17 cellular contexts compared by ENCODE assay signal in the genomic region with DNA sequence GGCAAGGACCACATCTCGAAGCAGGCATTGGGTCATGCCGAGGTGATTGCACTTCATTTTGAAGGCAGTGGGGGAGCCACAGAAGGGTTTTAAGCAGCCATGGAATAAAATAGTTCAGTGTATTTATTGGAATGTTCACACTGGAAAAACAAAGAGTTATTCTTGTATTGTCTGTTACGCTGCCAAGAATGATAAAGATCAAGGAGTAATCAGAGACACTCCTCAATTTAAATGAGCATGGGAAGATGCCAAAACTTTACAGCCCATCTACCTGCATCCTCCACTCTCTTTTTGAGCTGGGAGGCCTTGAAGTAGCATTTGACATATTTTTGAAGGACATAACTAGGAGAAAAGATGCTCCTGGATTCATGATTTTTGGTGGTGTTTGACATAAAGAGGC.
DNase-seq lines count a peak whose midpoint lies in the region; ATAC-seq and TF ChIP-seq lines count a peak whose summit lies in the region.
"Had no signal": no experiment of that assay in that cellular context is flagged by ENCODE, and none has a peak within 500 bp of the region (broad histone marks: within the 10 kb centered on the region; RNA-seq: fewer than 3 reads in every experiment).

No MANE protein-coding gene starts in this region.

- H3K27ac Mint-ChIP-seq in MCF 10A (ENCODE audit: low read depth, unreplicated experiment): no peak overlapping the region
- peak overlapping the region; percentile 96 for H3K27ac Mint-ChIP-seq in activated CD4-positive, alpha-beta memory T cell treated with anti-CD3 and anti-CD28 coated beads for 36 hours
- peak overlapping the region; percentile 81 to 93 for H3K27ac Mint-ChIP-seq in effector memory CD8-positive, alpha-beta T cell
- H3K27ac Mint-ChIP-seq: nephron progenitor cell had no signal

- no peak for TF ChIP-seq CTCF in breast epithelium (IDR thresholded peaks at IDR 0.05)
- TF ChIP-seq CTCF in MCF 10A (IDR thresholded peaks at IDR 0.05; ENCODE audit: unreplicated experiment): no peak

- ATAC-seq in effector memory CD8-positive, alpha-beta T cell (replicated peaks): no peak
- no peak for ATAC-seq in HG02852 (IDR thresholded peaks at IDR 0.05; ENCODE audit: unreplicated experiment)
- ATAC-seq: heart right ventricle had no signal

- H3K36me3 ChIP-seq in breast epithelium: no peaks in the 10 kb centered on the region

- DNase-seq in breast epithelium (ENCODE audit: low spot score in 2 of 2): no peak
- DNase-seq in MCF 10A (ENCODE audit: unreplicated experiment): no peak
- no peak for DNase-seq in activated CD4-positive, alpha-beta memory T cell treated with anti-CD3 and anti-CD28 coated beads for 36 hours
- DNase-seq in effector memory CD8-positive, alpha-beta T cell: no peak
- DNase-seq in putamen (ENCODE audit: low spot score): no peak
- DNase-seq in NCI-H82 treated with DMSO at 0.1 percent for 48 hours (lab: John Stamatoyannopoulos, UW; ENCODE audit: unreplicated experiment): no peak
- no peak for DNase-seq in NCI-H1048 (lab: John Stamatoyannopoulos, UW)
- DNase-seq: activated CD4-positive, alpha-beta T cell treated with anti-CD3 and anti-CD28 coated beads for 48 hours; heart right ventricle; islet precursor cell; NCI-H1930; NCI-H510A; nephron progenitor cell; retina; SHP77 treated with DMSO at 0.1 percent for 48 hours had no signal

- H3K36me3 Mint-ChIP-seq in MCF 10A (ENCODE audit: insufficient read depth, unreplicated experiment): peaks cover 10% of the 10 kb centered on the region
- H3K36me3 Mint-ChIP-seq in activated CD4-positive, alpha-beta memory T cell treated with anti-CD3 and anti-CD28 coated beads for 36 hours: peaks cover 51% of the 10 kb centered on the region
- peaks cover 51% of the 10 kb centered on the region for H3K36me3 Mint-ChIP-seq in effector memory CD8-positive, alpha-beta T cell (ENCODE audit: insufficient read depth)
- H3K36me3 Mint-ChIP-seq: brain had no signal

- peaks cover 14% of the 10 kb centered on the region for H3K4me1 Mint-ChIP-seq in MCF 10A (ENCODE audit: insufficient read depth, unreplicated experiment)
- H3K4me1 Mint-ChIP-seq in activated CD4-positive, alpha-beta memory T cell treated with anti-CD3 and anti-CD28 coated beads for 36 hours (ENCODE audit: low read depth): peaks cover 98% of the 10 kb centered on the region
- peaks cover 80 to 97% of the 10 kb centered on the region in 2 donors for H3K4me1 Mint-ChIP-seq in effector memory CD8-positive, alpha-beta T cell (ENCODE audit: low read depth in 2 of 2)
- H3K4me1 Mint-ChIP-seq: nephron progenitor cell had no signal

- H3K27ac ChIP-seq in breast epithelium: peak overlapping the region; percentile 10 to 57

- TF ChIP-seq POLR2A in breast epithelium (IDR thresholded peaks at IDR 0.05): no peak

- no peaks in the 10 kb centered on the region for H3K27me3 ChIP-seq in breast epithelium
- H3K27me3 ChIP-seq: heart right ventricle had no signal

- no peaks in the 10 kb centered on the region for H3K9me3 Mint-ChIP-seq in MCF 10A (ENCODE audit: unreplicated experiment)
- no peaks in the 10 kb centered on the region for H3K9me3 Mint-ChIP-seq in activated CD4-positive, alpha-beta memory T cell treated with anti-CD3 and anti-CD28 coated beads for 36 hours
- no peaks in the 10 kb centered on the region for H3K9me3 Mint-ChIP-seq in effector memory CD8-positive, alpha-beta T cell
- H3K9me3 Mint-ChIP-seq: nephron progenitor cell had no signal

- no peaks in the 10 kb centered on the region for H3K9me3 ChIP-seq in breast epithelium
- H3K9me3 ChIP-seq: heart right ventricle had no signal

- no peak overlapping the region for H3K4me3 Mint-ChIP-seq in MCF 10A (ENCODE audit: unreplicated experiment)
- no peak overlapping the region for H3K4me3 Mint-ChIP-seq in activated CD4-positive, alpha-beta memory T cell treated with anti-CD3 and anti-CD28 coated beads for 36 hours
- peak overlapping the region; percentile 56 to 67 for H3K4me3 Mint-ChIP-seq in effector memory CD8-positive, alpha-beta T cell
- H3K4me3 Mint-ChIP-seq: brain, nephron progenitor cell had no signal

- no peaks in the 10 kb centered on the region for H3K27me3 Mint-ChIP-seq in MCF 10A (ENCODE audit: insufficient read depth, unreplicated experiment)
- H3K27me3 Mint-ChIP-seq in activated CD4-positive, alpha-beta memory T cell treated with anti-CD3 and anti-CD28 coated beads for 36 hours: no peaks in the 10 kb centered on the region
- H3K27me3 Mint-ChIP-seq in effector memory CD8-positive, alpha-beta T cell: no peaks in the 10 kb centered on the region
- H3K27me3 Mint-ChIP-seq: brain had no signal

- intact Hi-C loops in breast epithelium (cut with DNase I; ENCODE audit: low total_unique reads): no loop called here
- intact Hi-C loops in MCF 10A (cut with micrococcal nuclease): no loop called here
- intact Hi-C loops in activated CD4-positive, alpha-beta memory T cell treated with anti-CD3 and anti-CD28 coated beads for 36 hours (cut with micrococcal nuclease): loop anchor here (5.0 to 10.0 kb wide), 5 partner anchors 342 to 1908 kb away; a partner anchor contains a TSS

- H3K4me1 ChIP-seq in breast epithelium: peaks cover 0 to 4% of the 10 kb centered on the region in 2 donors

- H3K4me3 ChIP-seq in breast epithelium: no peak overlapping the region
- H3K4me3 ChIP-seq: heart right ventricle had no signal

- BruUV-seq in MCF 10A (replicated peaks; lab: Mats Ljungman, UMichigan): no TSS peak

- CTCF ChIA-PET in MCF 10A (lab: Yijun Ruan, JAX): interaction anchor here (0.6 kb wide), 1 partner anchor 19 kb away, joined by 3 read pairs; no protein-coding TSS in a partner anchor
- CTCF ChIA-PET in activated CD4-positive, alpha-beta memory T cell treated with anti-CD3 and anti-CD28 coated beads for 36 hours (lab: Charles Lee): interaction anchor here (0.8 to 4.8 kb wide), 3 partner anchors 10 to 111 kb away, joined by 3 to 29 read pairs (median 4); no protein-coding TSS in a partner anchor

- POLR2A ChIA-PET in MCF 10A (lab: Yijun Ruan, JAX): no interaction called here
- POLR2A ChIA-PET in activated CD4-positive, alpha-beta memory T cell treated with anti-CD3 and anti-CD28 coated beads for 36 hours (lab: Charles Lee): interaction anchor here (1.4 to 6.1 kb wide), 2 partner anchors 13 to 111 kb away, joined by 3 to 209 read pairs; no protein-coding TSS in a partner anchor

Comparison
In these comparisons a context has a peak if more than half of its experiments do, and no peak if none do; other contexts are left out.
1. H3K4me3 Mint-ChIP-seq: peak in effector memory CD8-positive, alpha-beta T cell (2 of 2); none in MCF 10A (single experiment) and activated CD4-positive, alpha-beta memory T cell treated with anti-CD3 and anti-CD28 coated beads for 36 hours (single experiment).